In genomic region chr4:11507920-11508319, GRCh38 we compare ENCODE assay signal across 23 cellular contexts.
A peak's percentile ranks its signal among the peaks of the same experiment; 100 is the strongest.
DNase-seq lines count a peak whose midpoint lies in the region; TF ChIP-seq lines count a peak whose summit lies in the region.
"Had no signal": no experiment of that assay in that cellular context is flagged by ENCODE, and none has a peak within 500 bp of the region (broad histone marks: within the 10 kb centered on the region; RNA-seq: fewer than 3 reads in every experiment).

No MANE protein-coding gene starts in this region.

- TF ChIP-seq POLR2A in breast epithelium (IDR thresholded peaks at IDR 0.05) = no peak
- no peak for TF ChIP-seq POLR2A in Peyer's patch (IDR thresholded peaks at IDR 0.05)
- no peak for TF ChIP-seq POLR2A in spleen (IDR thresholded peaks at IDR 0.05)

- H3K9me3 ChIP-seq in breast epithelium (no peaks in the 10 kb centered on the region), Peyer's patch (no peaks in the 10 kb centered on the region), spleen (no peaks in the 10 kb centered on the region)
- H3K9me3 ChIP-seq: BE2C, SK-N-SH had no signal

- H3K4me1 Mint-ChIP-seq in MCF 10A (ENCODE audit: insufficient read depth, unreplicated experiment) = peaks cover 33% of the 10 kb centered on the region

- 65 to 77% (median 75%) methylated on average over 3 of the region's 3 CpGs for WGBS in spleen, 5 donors

- no peak for TF ChIP-seq CTCF in MCF 10A (IDR thresholded peaks at IDR 0.05; ENCODE audit: unreplicated experiment)
- TF ChIP-seq CTCF in breast epithelium (IDR thresholded peaks at IDR 0.05) = no peak
- TF ChIP-seq CTCF in Peyer's patch (IDR thresholded peaks at IDR 0.05) = no peak
- no peak for TF ChIP-seq CTCF in fibroblast of pulmonary artery (IDR thresholded peaks at IDR 0.05; ENCODE audit: low read length, missing control alignments)
- TF ChIP-seq CTCF in spleen (IDR thresholded peaks at IDR 0.05 in 8 of 11, conservative IDR thresholded peaks at IDR 0.05 in 3 of 11) = no peak

- no peak overlapping the region for H3K4me3 Mint-ChIP-seq in MCF 10A (ENCODE audit: unreplicated experiment)
- H3K4me3 Mint-ChIP-seq: CD4-positive, CD25-positive, alpha-beta regulatory T cell had no signal

- no peaks in the 10 kb centered on the region for H3K36me3 Mint-ChIP-seq in MCF 10A (ENCODE audit: insufficient read depth, unreplicated experiment)

- H3K27ac ChIP-seq in breast epithelium = no peak overlapping the region
- H3K27ac ChIP-seq in Peyer's patch = no peak overlapping the region
- no peak overlapping the region for H3K27ac ChIP-seq in spleen
- H3K27ac ChIP-seq: KMS-11, RWPE1 had no signal

- H3K9me3 Mint-ChIP-seq in MCF 10A (ENCODE audit: unreplicated experiment) = no peaks in the 10 kb centered on the region

- H3K4me1 ChIP-seq in breast epithelium = peaks cover 0 to 9% of the 10 kb centered on the region in 2 donors
- H3K4me1 ChIP-seq in Peyer's patch = peaks cover 0 to 5% (median 0%) of the 10 kb centered on the region in 4 donors
- no peaks in the 10 kb centered on the region for H3K4me1 ChIP-seq in spleen
- H3K4me1 ChIP-seq: BE2C had no signal

- POLR2A ChIA-PET in MCF 10A (lab: Yijun Ruan, JAX) = no interaction called here

- H3K36me3 ChIP-seq in breast epithelium (no peaks in the 10 kb centered on the region), Peyer's patch (no peaks in the 10 kb centered on the region), spleen (no peaks in the 10 kb centered on the region)
- H3K36me3 ChIP-seq: BE2C had no signal

- no peak overlapping the region for H3K4me3 ChIP-seq in breast epithelium
- no peak overlapping the region for H3K4me3 ChIP-seq in Peyer's patch
- H3K4me3 ChIP-seq in fibroblast of pulmonary artery (replicated peaks; ENCODE audit: low read depth, low read length) = no peak overlapping the region
- no peak overlapping the region for H3K4me3 ChIP-seq in spleen

- H3K27me3 Mint-ChIP-seq in MCF 10A (ENCODE audit: insufficient read depth, unreplicated experiment) = no peaks in the 10 kb centered on the region

- H3K27me3 ChIP-seq in breast epithelium (no peaks in the 10 kb centered on the region), Peyer's patch (no peaks in the 10 kb centered on the region), spleen (replicated peaks in 1 of 7) (no peaks in the 10 kb centered on the region)
- H3K27me3 ChIP-seq: BE2C had no signal

- CTCF ChIA-PET in MCF 10A (lab: Yijun Ruan, JAX) = interaction anchor here (0.6 to 1.0 kb wide), 2 partner anchors 159 to 212 kb away, joined by 3 read pairs; no protein-coding TSS in a partner anchor

- H3K27ac Mint-ChIP-seq in MCF 10A (ENCODE audit: low read depth, unreplicated experiment) = no peak overlapping the region
- H3K27ac Mint-ChIP-seq: CD4-positive, CD25-positive, alpha-beta regulatory T cell had no signal

- DNase-seq in MCF 10A (ENCODE audit: unreplicated experiment) = peak; percentile 33
- DNase-seq in breast epithelium (ENCODE audit: low spot score in 2 of 2) = no peak
- DNase-seq in Peyer's patch = peak in 2 of 3 donors; percentile 49 to 61
- peak; percentile 36 for DNase-seq in fibroblast of pulmonary artery (ENCODE audit: low read depth)
- DNase-seq in spleen = peak; percentile 53
- DNase-seq in NCI-H1694 treated with DMSO at 0.1 percent for 48 hours (lab: John Stamatoyannopoulos, UW) = no peak
- no peak for DNase-seq in NCI-H526 treated with DMSO at 0.1 percent for 48 hours (lab: John Stamatoyannopoulos, UW)
- no peak for DNase-seq in ureter (ENCODE audit: low spot score)
- DNase-seq: BE2C; CD4-positive, CD25-positive, alpha-beta regulatory T cell; DMS153; GOT3; HCEC 1CT; IMR-90; NCI-H1105; NCI-H146; NCI-H2081 treated with DMSO at 0.1 percent for 48 hours; NCI-H2171 treated with DMSO at 0.1 percent for 48 hours; NCI-H510A treated with DMSO at 0.1 percent for 48 hours; SIG-M5; SK-N-SH had no signal

- intact Hi-C loops in MCF 10A (cut with micrococcal nuclease) (no loop called here), breast epithelium (cut with DNase I; ENCODE audit: low total_unique reads) (loop anchor here (5.0 kb wide), 1 partner anchor 134 kb away; no protein-coding TSS in a partner anchor), spleen (cut with DNase I; ENCODE audit: low total_unique reads) (no loop called here)

- no TSS peak for BruUV-seq in MCF 10A (replicated peaks; lab: Mats Ljungman, UMichigan)

Comparison
In these comparisons a context has a peak if more than half of its experiments do, and no peak if none do; other contexts are left out.
1. DNase-seq: peak in MCF 10A (single experiment), Peyer's patch (2 of 3), fibroblast of pulmonary artery (single experiment) and spleen (single experiment); none in breast epithelium (0 of 2), NCI-H1694 treated with DMSO at 0.1 percent for 48 hours (single experiment), NCI-H526 treated with DMSO at 0.1 percent for 48 hours (single experiment) and ureter (single experiment).